29 cellular contexts compared by ENCODE assay signal in genomic region chr2:220263300-220263699, GRCh38.
"Had no signal": no experiment of that assay in that cellular context is flagged by ENCODE, and none has a peak within 500 bp of the region (broad histone marks: within the 10 kb centered on the region; RNA-seq: fewer than 3 reads in every experiment).

No MANE protein-coding gene starts in this region.

- H3K27ac Mint-ChIP-seq: natural killer cell; nephron; neural progenitor cell; progenitor cell of endocrine pancreas; stimulated activated effector memory CD8-positive, alpha-beta T cell treated with anti-CD3 and anti-CD28 coated beads, Interleukin-12 subunit alpha, Interleukin-12 subunit beta, amount 100 ng/mL, for 72 hours; stimulated activated naive B cell treated with anti-CD40 and anti-IgM and Interleukin-4, amounts not matched to agents 10 μg/mL and 1 μg/mL and 100 μg/mL, for 72 hours; stimulated activated naive CD8-positive, alpha-beta T cell treated with anti-CD3 and anti-CD28 coated beads, Interleukin-15, Interleukin-2, amounts not matched to agents 100 ng/mL and 50 ng/mL, for 24 hours; type B pancreatic cell had no signal

- H3K27ac ChIP-seq: neural progenitor cell, ovary, parathyroid adenoma, psoas muscle, right lobe of liver, sigmoid colon, suprapubic skin, testis, tibial artery, transverse colon, upper lobe of right lung, uterus had no signal

- H3K4me3 ChIP-seq: neural progenitor cell, ovary, psoas muscle, right lobe of liver, sigmoid colon, suprapubic skin, testis, tibial artery, transverse colon, upper lobe of right lung, uterus had no signal

- H3K4me1 Mint-ChIP-seq: natural killer cell; stimulated activated effector memory CD8-positive, alpha-beta T cell treated with anti-CD3 and anti-CD28 coated beads, Interleukin-12 subunit alpha, Interleukin-12 subunit beta, amount 100 ng/mL, for 72 hours; stimulated activated naive B cell treated with anti-CD40 and anti-IgM and Interleukin-4, amounts not matched to agents 10 μg/mL and 1 μg/mL and 100 μg/mL, for 72 hours had no signal

- H3K27me3 ChIP-seq: neural progenitor cell, ovary, right lobe of liver, sigmoid colon, suprapubic skin, testis, tibial artery, transverse colon, upper lobe of right lung, uterus had no signal

- H3K9me3 Mint-ChIP-seq: natural killer cell; nephron; stimulated activated naive B cell treated with anti-CD40 and anti-IgM and Interleukin-4, amounts not matched to agents 10 μg/mL and 1 μg/mL and 100 μg/mL, for 72 hours; stimulated activated naive CD8-positive, alpha-beta T cell treated with anti-CD3 and anti-CD28 coated beads, Interleukin-15, Interleukin-2, amounts not matched to agents 100 ng/mL and 50 ng/mL, for 24 hours; type B pancreatic cell had no signal

- H3K36me3 Mint-ChIP-seq: natural killer cell; neural progenitor cell; stimulated activated effector memory CD8-positive, alpha-beta T cell treated with anti-CD3 and anti-CD28 coated beads, Interleukin-12 subunit alpha, Interleukin-12 subunit beta, amount 100 ng/mL, for 72 hours; stimulated activated naive B cell treated with anti-CD40 and anti-IgM and Interleukin-4, amounts not matched to agents 10 μg/mL and 1 μg/mL and 100 μg/mL, for 72 hours; type B pancreatic cell had no signal

- H3K36me3 ChIP-seq: neural progenitor cell, ovary, right lobe of liver, sigmoid colon, suprapubic skin, tibial artery, transverse colon, upper lobe of right lung, uterus had no signal

- H3K4me3 Mint-ChIP-seq: natural killer cell; nephron; neural progenitor cell; stimulated activated effector memory CD8-positive, alpha-beta T cell treated with anti-CD3 and anti-CD28 coated beads, Interleukin-12 subunit alpha, Interleukin-12 subunit beta, amount 100 ng/mL, for 72 hours; stimulated activated naive B cell treated with anti-CD40 and anti-IgM and Interleukin-4, amounts not matched to agents 10 μg/mL and 1 μg/mL and 100 μg/mL, for 72 hours; stimulated activated naive CD8-positive, alpha-beta T cell treated with anti-CD3 and anti-CD28 coated beads, Interleukin-15, Interleukin-2, amounts not matched to agents 100 ng/mL and 50 ng/mL, for 24 hours; type B pancreatic cell had no signal

- H3K27me3 Mint-ChIP-seq: progenitor cell of endocrine pancreas; stimulated activated naive B cell treated with anti-CD40 and anti-IgM and Interleukin-4, amounts not matched to agents 10 μg/mL and 1 μg/mL and 100 μg/mL, for 72 hours; stimulated activated naive CD8-positive, alpha-beta T cell treated with anti-CD3 and anti-CD28 coated beads, Interleukin-15, Interleukin-2, amounts not matched to agents 100 ng/mL and 50 ng/mL, for 24 hours had no signal

- ATAC-seq: natural killer cell; psoas muscle; right cardiac atrium; right lobe of liver; stimulated activated effector memory CD8-positive, alpha-beta T cell treated with anti-CD3 and anti-CD28 coated beads, Interleukin-12 subunit alpha, Interleukin-12 subunit beta, amount 100 ng/mL, for 72 hours; stimulated activated naive B cell treated with anti-CD40 and anti-IgM and Interleukin-4, amounts not matched to agents 10 μg/mL and 1 μg/mL and 100 μg/mL, for 72 hours; upper lobe of right lung had no signal

- H3K9me3 ChIP-seq: ovary, psoas muscle, right lobe of liver, sigmoid colon, suprapubic skin, testis, tibial artery, transverse colon, upper lobe of right lung, uterus had no signal

- H3K4me1 ChIP-seq: parathyroid adenoma, psoas muscle, right lobe of liver, suprapubic skin, testis, tibial artery, transverse colon, upper lobe of right lung, uterus had no signal

- DNase-seq: natural killer cell; occipital lobe; ovary; posterior cingulate gyrus; psoas muscle; right cardiac atrium; right lobe of liver; sigmoid colon; small intestine; stimulated activated CD4-positive, alpha-beta T cell treated with anti-CD3 and anti-CD28 coated beads, Interleukin-15, amount 100 ng/mL, for 24 hours; stimulated activated CD4-positive, alpha-beta T cell treated with anti-CD3 and anti-CD28 coated beads, Interleukin-2, amount 100 ng/mL, for 24 hours; stimulated activated CD4-positive, alpha-beta T cell treated with anti-CD3 and anti-CD28 coated beads, Interleukin-2, amount 100 ng/mL, for 48 hours; stimulated activated CD4-positive, alpha-beta T cell treated with anti-CD3 and anti-CD28 coated beads, Interleukin-4, amount 100 ng/mL, for 24 hours; stimulated activated naive B cell treated with anti-CD40 and anti-IgM and Interleukin-4, amounts not matched to agents 10 μg/mL and 1 μg/mL and 100 μg/mL, for 72 hours; stimulated activated naive CD4-positive, alpha-beta T cell treated with Interleukin-2 at 50 U/mL for 16 hours; substantia nigra; testis; tibial artery; transverse colon; upper lobe of right lung; uterus had no signal
